Comparison of ENCODE assay signal across 1 cellular context in genomic region chr2:20618886-20619521, GRCh38.
TF ChIP-seq lines count a peak whose summit lies in the region.

No MANE protein-coding gene starts in this region.

TF ChIP-seq in liver, 16 proteins besides CTCF, POLR2A, EP300 and RAD21 (continued from another document):
- TF ChIP-seq, protein P1, sequence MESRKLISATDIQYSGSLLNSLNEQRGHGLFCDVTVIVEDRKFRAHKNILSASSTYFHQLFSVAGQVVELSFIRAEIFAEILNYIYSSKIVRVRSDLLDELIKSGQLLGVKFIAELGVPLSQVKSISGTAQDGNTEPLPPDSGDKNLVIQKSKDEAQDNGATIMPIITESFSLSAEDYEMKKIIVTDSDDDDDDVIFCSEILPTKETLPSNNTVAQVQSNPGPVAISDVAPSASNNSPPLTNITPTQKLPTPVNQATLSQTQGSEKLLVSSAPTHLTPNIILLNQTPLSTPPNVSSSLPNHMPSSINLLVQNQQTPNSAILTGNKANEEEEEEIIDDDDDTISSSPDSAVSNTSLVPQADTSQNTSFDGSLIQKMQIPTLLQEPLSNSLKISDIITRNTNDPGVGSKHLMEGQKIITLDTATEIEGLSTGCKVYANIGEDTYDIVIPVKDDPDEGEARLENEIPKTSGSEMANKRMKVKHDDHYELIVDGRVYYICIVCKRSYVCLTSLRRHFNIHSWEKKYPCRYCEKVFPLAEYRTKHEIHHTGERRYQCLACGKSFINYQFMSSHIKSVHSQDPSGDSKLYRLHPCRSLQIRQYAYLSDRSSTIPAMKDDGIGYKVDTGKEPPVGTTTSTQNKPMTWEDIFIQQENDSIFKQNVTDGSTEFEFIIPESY (IDR thresholded peaks at IDR 0.05): no peak
- TF ChIP-seq YY1 (IDR thresholded peaks at IDR 0.05): no peak
- TF ChIP-seq JUND (IDR thresholded peaks at IDR 0.05): no peak
